Comparison of ENCODE assay signal across 10 cellular contexts in the genomic region with DNA sequence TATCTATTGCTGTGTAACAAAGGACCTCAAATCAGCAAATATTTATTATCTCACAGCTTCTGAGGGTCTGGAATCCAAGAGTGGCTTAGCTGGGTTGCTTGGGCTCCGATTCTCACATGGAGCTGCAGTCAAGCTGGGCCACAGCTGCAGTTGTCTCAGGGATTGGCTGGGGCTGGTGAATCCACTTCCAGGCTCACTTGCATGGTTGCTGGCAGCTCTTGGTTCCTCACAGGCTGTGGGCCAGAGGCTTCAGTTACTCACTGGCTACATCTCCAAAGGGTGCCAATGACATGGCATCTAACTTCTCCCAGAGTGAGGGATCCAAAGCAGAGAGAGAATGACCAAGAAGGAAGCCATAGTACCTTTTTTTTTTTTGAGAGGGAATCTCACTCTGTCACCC.
"Had no signal": no experiment of that assay in that cellular context is flagged by ENCODE, and none has a peak within 500 bp of the region (broad histone marks: within the 10 kb centered on the region; RNA-seq: fewer than 3 reads in every experiment).

No MANE protein-coding gene starts in this region.

- H2AFZ ChIP-seq: parathyroid adenoma had no signal

- H3K4me3 ChIP-seq: uterus had no signal

- H3K4me3 Mint-ChIP-seq: activated CD4-positive, alpha-beta T cell treated with anti-CD3 and anti-CD28 coated beads, Interleukin-2, amount 10 ng/mL, durations not matched to agents 7 days and 5 days; activated naive CD8-positive, alpha-beta T cell treated with anti-CD3 and anti-CD28 coated beads for 36 hours had no signal

- H3K9ac ChIP-seq: parathyroid adenoma had no signal

- H3K9me3 Mint-ChIP-seq: activated CD4-positive, alpha-beta T cell treated with anti-CD3 and anti-CD28 coated beads, Interleukin-2, amount 10 ng/mL, durations not matched to agents 7 days and 5 days; activated naive CD8-positive, alpha-beta T cell treated with anti-CD3 and anti-CD28 coated beads for 36 hours had no signal

- H3K4me1 ChIP-seq: parathyroid adenoma, uterus had no signal

- H3K27ac ChIP-seq: parathyroid adenoma, uterus had no signal

- H3K27me3 ChIP-seq: uterus had no signal

- H3K36me3 Mint-ChIP-seq: activated naive CD8-positive, alpha-beta T cell treated with anti-CD3 and anti-CD28 coated beads for 36 hours had no signal

- H3K9me3 ChIP-seq: uterus had no signal

- DNase-seq: activated CD4-positive, alpha-beta T cell treated with anti-CD3 and anti-CD28 coated beads, Interleukin-2, amount 10 ng/mL, durations not matched to agents 7 days and 5 days; activated gamma-delta T cell; activated naive CD8-positive, alpha-beta T cell treated with anti-CD3 and anti-CD28 coated beads for 36 hours; activated T-cell treated with anti-CD3 and anti-CD28 coated beads, Interleukin-2, amount 50 U/mL, for 1 hour; anterior cingulate cortex; cerebellar nuclear complex; dermis blood vessel endothelial cell; small intestine had no signal

- H3K27ac Mint-ChIP-seq: activated CD4-positive, alpha-beta T cell treated with anti-CD3 and anti-CD28 coated beads, Interleukin-2, amount 10 ng/mL, durations not matched to agents 7 days and 5 days had no signal

- H3K36me3 ChIP-seq: uterus had no signal

- H3K79me2 ChIP-seq: parathyroid adenoma had no signal
